ENCODE assay signal across 10 cellular contexts in the genomic region with DNA sequence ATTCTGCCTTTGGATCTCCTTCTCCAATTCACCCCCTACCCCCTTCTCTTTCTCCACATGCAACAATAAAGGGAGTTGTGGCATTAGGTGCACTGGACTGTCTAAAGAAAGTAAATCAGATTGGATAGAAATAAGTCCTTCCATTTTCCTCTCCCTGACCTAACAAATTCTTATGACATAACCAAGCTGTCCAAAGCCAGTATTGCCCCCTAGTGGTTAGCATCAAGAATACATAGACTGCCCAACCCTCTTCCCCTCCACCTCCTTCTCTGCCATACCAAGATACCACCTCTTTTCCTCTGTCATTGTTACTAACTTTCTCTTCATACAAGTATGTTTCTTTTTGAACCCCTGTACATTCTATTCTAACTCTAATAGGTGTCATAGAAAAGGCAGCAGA. TPM values are rescaled to one million over a fixed set of nuclear protein-coding genes. Genes with fewer than 3 reads are reported as not detected.
DNase-seq lines count a peak whose midpoint lies in the region; TF ChIP-seq lines count a peak whose summit lies in the region.
"Had no signal": no experiment of that assay in that cellular context is flagged by ENCODE, and none has a peak within 500 bp of the region (broad histone marks: within the 10 kb centered on the region; RNA-seq: fewer than 3 reads in every experiment).

No MANE protein-coding gene starts in this region.

- peak overlapping the region; percentile 47 for H3K27ac Mint-ChIP-seq in activated naive CD4-positive, alpha-beta T cell treated with anti-CD3 and anti-CD28 coated beads, Interleukin-2, amount 50 U/mL, for 24 hours
- H3K27ac Mint-ChIP-seq in activated naive CD4-positive, alpha-beta T cell treated with anti-CD3 and anti-CD28 coated beads, Interleukin-2, amount 10 ng/mL, durations not matched to agents 7 days and 5 days = no peak overlapping the region
- H3K27ac Mint-ChIP-seq: activated naive CD8-positive, alpha-beta T cell had no signal

- H3K4me3 ChIP-seq in fibroblast of lung (replicated peaks in 1 of 4; ENCODE audit: control extremely low read depth in 1 of 4, insufficient read depth in 1 of 4, low read depth in 3 of 4, low read length in 4 of 4) (no peak overlapping the region), transverse colon (no peak overlapping the region), ascending aorta (no peak overlapping the region)
- H3K4me3 ChIP-seq: Peyer's patch had no signal

- H3K36me3 Mint-ChIP-seq in activated naive CD4-positive, alpha-beta T cell treated with anti-CD3 and anti-CD28 coated beads, Interleukin-2, amount 50 U/mL, for 24 hours = peaks cover 4% of the 10 kb centered on the region
- H3K36me3 Mint-ChIP-seq in activated naive CD4-positive, alpha-beta T cell treated with anti-CD3 and anti-CD28 coated beads, Interleukin-2, amount 10 ng/mL, durations not matched to agents 7 days and 5 days = peaks cover 15% of the 10 kb centered on the region

- no peak for TF ChIP-seq EP300 in transverse colon (IDR thresholded peaks at IDR 0.05; ENCODE audit: low read depth)

- H3K4me1 Mint-ChIP-seq in activated naive CD4-positive, alpha-beta T cell treated with anti-CD3 and anti-CD28 coated beads, Interleukin-2, amount 50 U/mL, for 24 hours = peaks cover 33% of the 10 kb centered on the region
- peaks cover 20% of the 10 kb centered on the region for H3K4me1 Mint-ChIP-seq in activated naive CD4-positive, alpha-beta T cell treated with anti-CD3 and anti-CD28 coated beads, Interleukin-2, amount 10 ng/mL, durations not matched to agents 7 days and 5 days

- no peak overlapping the region for H3K4me3 Mint-ChIP-seq in activated naive CD4-positive, alpha-beta T cell treated with anti-CD3 and anti-CD28 coated beads, Interleukin-2, amount 50 U/mL, for 24 hours
- no peak overlapping the region for H3K4me3 Mint-ChIP-seq in activated naive CD4-positive, alpha-beta T cell treated with anti-CD3 and anti-CD28 coated beads, Interleukin-2, amount 10 ng/mL, durations not matched to agents 7 days and 5 days
- H3K4me3 Mint-ChIP-seq: activated naive CD8-positive, alpha-beta T cell had no signal

- no peaks in the 10 kb centered on the region for H3K9me3 Mint-ChIP-seq in activated naive CD4-positive, alpha-beta T cell treated with anti-CD3 and anti-CD28 coated beads, Interleukin-2, amount 50 U/mL, for 24 hours
- H3K9me3 Mint-ChIP-seq in activated naive CD4-positive, alpha-beta T cell treated with anti-CD3 and anti-CD28 coated beads, Interleukin-2, amount 10 ng/mL, durations not matched to agents 7 days and 5 days = peaks cover 17% of the 10 kb centered on the region

- no peaks in the 10 kb centered on the region for H3K9me3 ChIP-seq in fibroblast of lung (ENCODE audit: control insufficient read depth, insufficient read depth, low read depth, low read length)
- H3K9me3 ChIP-seq in transverse colon = no peaks in the 10 kb centered on the region
- no peaks in the 10 kb centered on the region for H3K9me3 ChIP-seq in ascending aorta
- H3K9me3 ChIP-seq: Peyer's patch had no signal

- TF ChIP-seq CTCF in fibroblast of lung (conservative IDR thresholded peaks at IDR 0.05 in 1 of 2, IDR thresholded peaks at IDR 0.05 in 1 of 2; ENCODE audit: low read depth in 1 of 2, low read length in 2 of 2) (peak; percentile 15 to 25), transverse colon (IDR thresholded peaks at IDR 0.05) (peak; percentile 27 to 73 (median 45)), ascending aorta (IDR thresholded peaks at IDR 0.05) (no peak)

- no peak overlapping the region for H3K9ac ChIP-seq in fibroblast of lung (ENCODE audit: insufficient read depth, low read length)

- H4K20me1 ChIP-seq in fibroblast of lung (ENCODE audit: control insufficient read depth, extremely low read depth, insufficient read depth, low read length) = no peaks in the 10 kb centered on the region

- in situ Hi-C loops in transverse colon (cut with MboI; ENCODE audit: low pct_ligation_motif_present in 1 of 4, low pct_unique_long_range_greater_than_20kb in 1 of 4, low sequenced_read_pairs in 3 of 4) = no loop called here

- CTCF ChIA-PET in activated naive CD4-positive, alpha-beta T cell treated with anti-CD3 and anti-CD28 coated beads, Interleukin-2, amount 10 ng/mL, durations not matched to agents 7 days and 5 days (lab: Charles Lee) = interaction anchor here (0.8 to 1.6 kb wide), 5 partner anchors 55 to 139 kb away, joined by 3 to 6 read pairs (median 4); no protein-coding TSS in a partner anchor

- H3K36me3 ChIP-seq in fibroblast of lung (ENCODE audit: control insufficient read depth, insufficient read depth, low read length) (no peaks in the 10 kb centered on the region), transverse colon (no peaks in the 10 kb centered on the region), ascending aorta (no peaks in the 10 kb centered on the region)

- DNase-seq in activated naive CD4-positive, alpha-beta T cell treated with anti-CD3 and anti-CD28 coated beads, Interleukin-2, amount 10 ng/mL, durations not matched to agents 7 days and 5 days = no peak
- DNase-seq in NCI-H460 (ENCODE audit: extremely low read depth, low read depth) (peak; percentile 26), fibroblast of lung (ENCODE audit: low read depth in 2 of 2) (no peak), transverse colon (no peak), ascending aorta (ENCODE audit: low spot score in 2 of 2) (no peak), NCI-H1694 (lab: John Stamatoyannopoulos, UW) (no peak)
- no peak for DNase-seq in activated T-cell treated with anti-CD3 and anti-CD28 coated beads, Interleukin-2, amount 50 U/mL, for 48 hours
- DNase-seq: Peyer's patch had no signal

- no peaks in the 10 kb centered on the region for H3K27me3 Mint-ChIP-seq in activated naive CD4-positive, alpha-beta T cell treated with anti-CD3 and anti-CD28 coated beads, Interleukin-2, amount 50 U/mL, for 24 hours
- H3K27me3 Mint-ChIP-seq in activated naive CD4-positive, alpha-beta T cell treated with anti-CD3 and anti-CD28 coated beads, Interleukin-2, amount 10 ng/mL, durations not matched to agents 7 days and 5 days = no peaks in the 10 kb centered on the region
- H3K27me3 Mint-ChIP-seq: activated naive CD8-positive, alpha-beta T cell had no signal

- H3K4me2 ChIP-seq in fibroblast of lung (ENCODE audit: extremely low read depth, insufficient read depth, low read length) = no peak overlapping the region

- H3K27ac ChIP-seq in fibroblast of lung (ENCODE audit: insufficient read depth, low read length) (no peak overlapping the region), transverse colon (peak overlapping the region; percentile 85 to 88 (median 86)), ascending aorta (no peak overlapping the region)

- TF ChIP-seq POLR2A in transverse colon (IDR thresholded peaks at IDR 0.05) = no peak

- no peak overlapping the region for H2AFZ ChIP-seq in fibroblast of lung (ENCODE audit: low read length)

- intact Hi-C loops in transverse colon (cut with DNase I; ENCODE audit: low total_unique reads) (no loop called here), ascending aorta (cut with DNase I) (no loop called here)

- H3K27me3 ChIP-seq in fibroblast of lung (ENCODE audit: control insufficient read depth, insufficient read depth, low read length) (no peaks in the 10 kb centered on the region), transverse colon (no peaks in the 10 kb centered on the region), ascending aorta (no peaks in the 10 kb centered on the region)
- H3K27me3 ChIP-seq: Peyer's patch had no signal

- no peaks in the 10 kb centered on the region for H3K4me1 ChIP-seq in fibroblast of lung (ENCODE audit: control insufficient read depth, extremely low read depth, insufficient read depth, low read length)
- H3K4me1 ChIP-seq in transverse colon = peaks cover 69 to 97% (median 84%) of the 10 kb centered on the region in 4 donors
- no peaks in the 10 kb centered on the region for H3K4me1 ChIP-seq in ascending aorta

- no peaks in the 10 kb centered on the region for H3K79me2 ChIP-seq in fibroblast of lung (ENCODE audit: control insufficient read depth, insufficient read depth, low read length)

RNA-seq across cellular contexts. Expression of gene PPARGC1B, which starts 45.7 kb away (rescaled TPM):
- total RNA-seq in NCI-H460 (2014; rRNA removed; shearing (Covaris generic)) = 1.6 and 1.8 TPM in 2 replicates
- 3.6 and 5.9 TPM in 2 replicates for polyA plus RNA-seq in NCI-H460 (2014; cell fraction: nucleus; rRNA removed)
- 0.26 and 0.50 TPM in 2 replicates for total RNA-seq in fibroblast of lung
- 0.19 and 0.42 TPM in 2 replicates for polyA plus RNA-seq in fibroblast of lung
- polyA plus RNA-seq in fibroblast of lung (2012) = 0.16 and 0.37 TPM in 2 replicates
- 1.1 and 1.8 TPM in 2 replicates for polyA minus RNA-seq in fibroblast of lung (ENCODE audit: low replicate concordance)
- total RNA-seq in transverse colon = 100 to 1,000 TPM in 1 of 4 donors, 10 to 100 TPM in 3; 39.2 to 129 (median 58.3) TPM
- 0.96 TPM for total RNA-seq in ascending aorta

Comparison
In these comparisons a context has a peak if more than half of its experiments do, and no peak if none do; other contexts are left out.
1. H3K27ac ChIP-seq: peak in transverse colon (4 of 4); none in fibroblast of lung (single experiment) and ascending aorta (0 of 2).
2. CTCF ChIP-seq: peak in fibroblast of lung (2 of 2) and transverse colon (5 of 5); none in ascending aorta (0 of 3).
3. RNA of gene PPARGC1B, which starts 45.7 kb away (total RNA-seq): 39.2 to 129 TPM in transverse colon; 1.6 to 1.8 TPM in NCI-H460, 0.96 TPM in ascending aorta (single experiment) and 0.26 to 0.50 TPM in fibroblast of lung; every median in the first group is over 10 times any median in the second.